Comparison of ENCODE assay signal across 14 cellular contexts in genomic region chr2:181785677-181786344, GRCh38.
DNase-seq lines count a peak whose midpoint lies in the region; ATAC-seq, FAIRE-seq and TF ChIP-seq lines count a peak whose summit lies in the region.
"Had no signal": no experiment of that assay in that cellular context is flagged by ENCODE, and none has a peak within 500 bp of the region (broad histone marks: within the 10 kb centered on the region; RNA-seq: fewer than 3 reads in every experiment).

No MANE protein-coding gene starts in this region.

- no peak for ATAC-seq in GM21423 (IDR thresholded peaks at IDR 0.05; ENCODE audit: unreplicated experiment)
- ATAC-seq in GM21390 (IDR thresholded peaks at IDR 0.05; ENCODE audit: unreplicated experiment): no peak
- ATAC-seq: activated CD4-positive, alpha-beta T cell treated with anti-CD3 and anti-CD28 coated beads for 36 hours; natural killer cell treated with Interleukin-12 subunit alpha and Interleukin-12 subunit beta and Interleukin-15 and Interleukin-18, amount 100 ng/mL, for 72 hours had no signal

- H3K4me3 Mint-ChIP-seq in mesothelial cell of epicardium: no peak overlapping the region
- H3K4me3 Mint-ChIP-seq: activated CD4-positive, alpha-beta T cell treated with anti-CD3 and anti-CD28 coated beads for 36 hours; natural killer cell treated with Interleukin-12 subunit alpha and Interleukin-12 subunit beta and Interleukin-15 and Interleukin-18, amount 100 ng/mL, for 72 hours had no signal

- peaks cover 23% of the 10 kb centered on the region for H3K4me1 Mint-ChIP-seq in mesothelial cell of epicardium

- no peak for TF ChIP-seq CTCF in mesothelial cell of epicardium (IDR thresholded peaks at IDR 0.05; ENCODE audit: unreplicated experiment)

- no peaks in the 10 kb centered on the region for H3K36me3 Mint-ChIP-seq in mesothelial cell of epicardium
- H3K36me3 Mint-ChIP-seq: natural killer cell treated with Interleukin-12 subunit alpha and Interleukin-12 subunit beta and Interleukin-15 and Interleukin-18, amount 100 ng/mL, for 72 hours had no signal

- DNase-seq in AG20443 (ENCODE audit: low spot score) (peak; percentile 52), LoVo (ENCODE audit: low spot score) (peak; percentile 84), mesothelial cell of epicardium (ENCODE audit: low spot score in 2 of 2, unreplicated experiment in 2 of 2) (no peak), germinal center (ENCODE audit: low spot score) (no peak), DMS79 (lab: John Stamatoyannopoulos, UW) (no peak)
- DNase-seq: activated CD4-positive, alpha-beta T cell treated with anti-CD3 and anti-CD28 coated beads for 36 hours; left cardiac atrium; NCI-H1930; T-helper 1 cell had no signal

- H3K27ac Mint-ChIP-seq in mesothelial cell of epicardium: peak overlapping the region; percentile 32
- H3K27ac Mint-ChIP-seq: activated CD4-positive, alpha-beta T cell treated with anti-CD3 and anti-CD28 coated beads for 36 hours; activated T-helper 2 cell treated with anti-CD3 and anti-CD28 coated beads, Interferon-gamma antibody, Interleukin-2, Interleukin-4, amounts not matched to agents 10 μg/mL and 5 μg/mL and 100 μg/mL, durations not matched to agents 14 hours and 24 hours and 36 hours; natural killer cell treated with Interleukin-12 subunit alpha and Interleukin-12 subunit beta and Interleukin-15 and Interleukin-18, amount 100 ng/mL, for 72 hours had no signal

- FAIRE-seq in endometrium (lab: Jason Lieb, UNC): peak; percentile 92

- H3K9me3 Mint-ChIP-seq in mesothelial cell of epicardium: no peaks in the 10 kb centered on the region
- H3K9me3 Mint-ChIP-seq: activated T-helper 2 cell treated with anti-CD3 and anti-CD28 coated beads, Interferon-gamma antibody, Interleukin-2, Interleukin-4, amounts not matched to agents 10 μg/mL and 5 μg/mL and 100 μg/mL, durations not matched to agents 14 hours and 24 hours and 36 hours; natural killer cell treated with Interleukin-12 subunit alpha and Interleukin-12 subunit beta and Interleukin-15 and Interleukin-18, amount 100 ng/mL, for 72 hours had no signal

- H3K27me3 Mint-ChIP-seq in mesothelial cell of epicardium (ENCODE audit: low read depth): peaks cover 19% of the 10 kb centered on the region

Comparison
In these comparisons a context has a peak if more than half of its experiments do, and no peak if none do; other contexts are left out.
1. DNase-seq: peak in AG20443 (single experiment) and LoVo (single experiment); none in mesothelial cell of epicardium (0 of 2), germinal center (single experiment) and DMS79 (single experiment).